In the genomic region with DNA sequence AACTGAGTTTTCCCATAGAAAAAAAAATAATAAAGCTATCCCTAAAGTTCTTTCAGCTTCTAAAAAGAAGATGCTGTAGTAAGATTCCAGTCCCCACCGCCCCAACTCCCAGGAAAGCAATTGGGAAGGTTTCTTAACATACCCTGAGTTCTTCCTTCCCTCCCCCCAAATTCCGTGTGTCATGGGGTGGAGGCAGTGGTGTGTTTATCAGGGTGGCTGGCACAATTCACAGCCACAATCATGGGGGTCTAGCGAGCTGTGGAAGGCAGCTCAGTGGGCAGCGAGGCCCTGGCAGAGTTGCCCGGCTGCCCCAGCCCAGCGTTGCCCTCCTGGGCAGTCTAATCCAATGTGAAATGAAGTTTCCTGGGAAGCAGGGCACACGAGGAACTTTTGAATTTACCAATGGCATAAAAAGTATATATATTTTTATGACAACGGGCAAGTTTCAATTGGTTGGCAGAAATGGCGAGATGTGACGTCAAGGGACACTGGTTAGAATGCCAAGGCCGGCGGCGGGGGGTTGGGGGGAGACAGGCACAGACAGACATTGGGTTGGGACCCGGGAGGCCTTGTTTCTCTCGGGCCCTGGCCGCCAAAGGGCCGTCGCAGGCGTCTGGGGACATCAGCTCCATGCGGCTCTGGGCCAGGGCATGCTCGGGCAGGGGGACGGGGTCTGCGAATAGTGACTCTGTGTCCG, we compare ENCODE assay signal across 8 cellular contexts.
A peak's percentile ranks its signal among the peaks of the same experiment; 100 is the strongest.
DNase-seq lines count a peak whose midpoint lies in the region; ATAC-seq and TF ChIP-seq lines count a peak whose summit lies in the region.

No MANE protein-coding gene starts in this region.

- no peak for ATAC-seq in GM21515 (IDR thresholded peaks at IDR 0.05; ENCODE audit: unreplicated experiment)

- no peak overlapping the region for H3K4me3 ChIP-seq in neuronal stem cell (ENCODE audit: low read length in 2 of 2)

- H3K9me3 ChIP-seq in neuronal stem cell (replicated peaks in 1 of 2; ENCODE audit: control insufficient read depth in 2 of 2, insufficient read depth in 1 of 2, low read depth in 1 of 2, low read length in 2 of 2), result no peaks in the 10 kb centered on the region

- no peaks in the 10 kb centered on the region for H3K9me3 Mint-ChIP-seq in activated T-cell treated with anti-CD3 and anti-CD28 coated beads, Interleukin-2, amount 50 U/mL, for 24 hours

- H3K18ac ChIP-seq in neuronal stem cell (ENCODE audit: low read length), result no peak overlapping the region

- TF ChIP-seq POLR2A in GM19193 (IDR thresholded peaks at IDR 0.05; ENCODE audit: extremely low read depth, insufficient read depth, insufficient read length), result peak; percentile 50

- H4K8ac ChIP-seq in neuronal stem cell (ENCODE audit: low read depth, low read length), result no peak overlapping the region

- no peaks in the 10 kb centered on the region for H3K36me3 ChIP-seq in neuronal stem cell (replicated peaks in 1 of 2; ENCODE audit: control insufficient read depth in 2 of 2, insufficient read depth in 2 of 2, low read length in 2 of 2)

- H3K27me3 ChIP-seq in neuronal stem cell (ENCODE audit: control insufficient read depth in 3 of 3, insufficient read depth in 3 of 3, low read depth in 1 of 3, low read length in 3 of 3), result peaks cover 45 to 94% (median 84%) of the 10 kb centered on the region in 3 experiments

- no peak overlapping the region for H2AK5ac ChIP-seq in neuronal stem cell (ENCODE audit: low read depth, low read length)

- no peak overlapping the region for H3K4ac ChIP-seq in neuronal stem cell (ENCODE audit: low read length)

- no peak overlapping the region for H3K27ac ChIP-seq in neuronal stem cell (replicated peaks; ENCODE audit: low read length)

- peak overlapping the region; percentile 85 for H3K4me3 Mint-ChIP-seq in activated T-cell treated with anti-CD3 and anti-CD28 coated beads, Interleukin-2, amount 50 U/mL, for 24 hours

- no peak overlapping the region for H2BK12ac ChIP-seq in neuronal stem cell (ENCODE audit: low read length)

- peak overlapping the region; percentile 44 for H3K14ac ChIP-seq in neuronal stem cell (ENCODE audit: low read length)

- no peaks in the 10 kb centered on the region for H3K4me1 ChIP-seq in neuronal stem cell (ENCODE audit: control insufficient read depth in 2 of 2, insufficient read depth in 1 of 2, low read depth in 1 of 2, low read length in 2 of 2)

- no peak overlapping the region for H3K23ac ChIP-seq in neuronal stem cell (ENCODE audit: low read depth, low read length, poor library complexity)

- H3K36me3 Mint-ChIP-seq in activated T-cell treated with anti-CD3 and anti-CD28 coated beads, Interleukin-2, amount 50 U/mL, for 24 hours (ENCODE audit: low read depth), result peaks cover 5% of the 10 kb centered on the region

- no peak overlapping the region for H3K4me2 ChIP-seq in neuronal stem cell (ENCODE audit: insufficient read depth, low read length, poor library complexity, severe bottlenecking)

- WGBS in neuronal stem cell (ENCODE audit: extremely low coverage in 2 of 2, insufficient read length in 2 of 2, insufficient replicate concordance in 1 of 2), 2 donors, result no CpG with 5 or more reads among the region's 24 CpGs

- H4K91ac ChIP-seq in neuronal stem cell (ENCODE audit: low read depth, low read length, poor library complexity), result no peak overlapping the region

- H2AFZ ChIP-seq in neuronal stem cell (ENCODE audit: low read length), result no peak overlapping the region

- H3K9ac ChIP-seq in neuronal stem cell (ENCODE audit: low read depth, low read length, poor library complexity), result no peak overlapping the region

- DNase-seq in AG08395 (ENCODE audit: low spot score) (peak; percentile 72), NCI-H460 (ENCODE audit: extremely low read depth, low read depth) (peak; percentile 90), foreskin melanocyte (peak; percentile 81), neuronal stem cell (ENCODE audit: low spot score) (no peak), cortex of kidney (lab: John Stamatoyannopoulos, UW) (no peak)
- no peak for DNase-seq in activated T-cell treated with anti-CD3 and anti-CD28 coated beads, Interleukin-2, amount 50 U/mL, for 24 hours

- H3K27ac Mint-ChIP-seq in activated T-cell treated with anti-CD3 and anti-CD28 coated beads, Interleukin-2, amount 50 U/mL, for 24 hours, result peak overlapping the region; percentile 91

- no peak overlapping the region for H2BK15ac ChIP-seq in neuronal stem cell (ENCODE audit: low read length)

- H3K27me3 Mint-ChIP-seq in activated T-cell treated with anti-CD3 and anti-CD28 coated beads, Interleukin-2, amount 50 U/mL, for 24 hours, result peaks cover 10% of the 10 kb centered on the region

- no peaks in the 10 kb centered on the region for H3K79me1 ChIP-seq in neuronal stem cell (ENCODE audit: low read depth, low read length)

- peaks cover 55% of the 10 kb centered on the region for H3K4me1 Mint-ChIP-seq in activated T-cell treated with anti-CD3 and anti-CD28 coated beads, Interleukin-2, amount 50 U/mL, for 24 hours (ENCODE audit: low read depth)

- H2BK5ac ChIP-seq in neuronal stem cell (ENCODE audit: low read length), result no peak overlapping the region

- no peak overlapping the region for H2BK120ac ChIP-seq in neuronal stem cell (ENCODE audit: low read depth, low read length)

Comparison
In these comparisons a context has a peak if more than half of its experiments do, and no peak if none do; other contexts are left out.
1. DNase-seq: peak in AG08395 (single experiment), NCI-H460 (single experiment) and foreskin melanocyte (single experiment); none in activated T-cell treated with anti-CD3 and anti-CD28 coated beads, Interleukin-2, amount 50 U/mL, for 24 hours (single experiment), neuronal stem cell (single experiment) and cortex of kidney (single experiment).